8 cellular contexts compared by ENCODE assay signal in the genomic region with DNA sequence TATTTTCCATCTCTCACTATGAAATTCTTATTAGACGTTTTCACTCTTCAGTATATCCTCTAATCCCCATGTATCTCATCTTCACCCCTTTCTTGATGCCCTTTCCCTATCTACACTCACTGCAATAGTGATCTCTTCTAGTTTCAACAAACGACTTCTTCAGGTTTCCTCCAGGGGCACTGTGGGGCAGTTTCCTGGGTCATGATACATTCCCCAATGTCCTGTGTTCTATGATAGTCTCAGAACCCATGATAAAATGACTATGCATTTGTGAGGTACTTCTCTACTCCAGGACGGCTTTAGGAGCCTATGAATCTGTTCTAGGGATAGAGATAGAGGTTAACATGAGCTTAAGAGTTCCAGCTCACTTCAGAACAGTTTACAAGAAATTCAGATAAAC.
DNase-seq lines count a peak whose midpoint lies in the region; ATAC-seq and TF ChIP-seq lines count a peak whose summit lies in the region.

No MANE protein-coding gene starts in this region.

- POLR2A ChIA-PET in activated CD4-positive, alpha-beta T cell treated with anti-CD3 and anti-CD28 coated beads for 36 hours (lab: Charles Lee): no interaction called here

- H3F3A ChIP-seq in Loucy (ENCODE audit: low read depth): no peaks in the 10 kb centered on the region
- H3F3A ChIP-seq in neural progenitor cell (ENCODE audit: low read depth): no peaks in the 10 kb centered on the region

- no peaks in the 10 kb centered on the region for H4K20me1 ChIP-seq in Loucy (ENCODE audit: insufficient read depth, low read length, poor library complexity, severe bottlenecking)
- no peaks in the 10 kb centered on the region for H4K20me1 ChIP-seq in neural progenitor cell (ENCODE audit: low read depth)

- CTCF ChIA-PET in activated CD4-positive, alpha-beta T cell treated with anti-CD3 and anti-CD28 coated beads for 36 hours (lab: Charles Lee): interaction anchor here (0.8 to 1.1 kb wide), 2 partner anchors 69 to 842 kb away, joined by 3 read pairs; no protein-coding TSS in a partner anchor

- no peaks in the 10 kb centered on the region for H3K27me3 Mint-ChIP-seq in activated CD4-positive, alpha-beta T cell treated with anti-CD3 and anti-CD28 coated beads for 36 hours
- H3K27me3 Mint-ChIP-seq in neural progenitor cell (ENCODE audit: insufficient read depth, low read depth): no peaks in the 10 kb centered on the region

- intact Hi-C loops in activated CD4-positive, alpha-beta T cell treated with anti-CD3 and anti-CD28 coated beads for 36 hours (cut with DNase I, micrococcal nuclease): no loop called here
- intact Hi-C loops in adrenal gland (cut with DNase I): no loop called here

- H3K9me2 ChIP-seq in Loucy (replicated peaks; ENCODE audit: low read depth, low read length): no peaks in the 10 kb centered on the region

- H3K9ac ChIP-seq in Loucy (ENCODE audit: low read depth, low read length, poor library complexity, severe bottlenecking): no peak overlapping the region
- no peak overlapping the region for H3K9ac ChIP-seq in neural progenitor cell

- H3K4me3 ChIP-seq in Loucy (ENCODE audit: low read length, poor library complexity, severe bottlenecking) (no peak overlapping the region), adrenal gland (no peak overlapping the region), neural progenitor cell (no peak overlapping the region)

- no peaks in the 10 kb centered on the region for H3K36me3 Mint-ChIP-seq in activated CD4-positive, alpha-beta T cell treated with anti-CD3 and anti-CD28 coated beads for 36 hours (ENCODE audit: low read depth)
- no peaks in the 10 kb centered on the region for H3K36me3 Mint-ChIP-seq in neural progenitor cell

- in situ Hi-C loops in G401 (cut with HindIII; ENCODE audit: low sequenced_read_pairs): no loop called here

- no peak for TF ChIP-seq POLR2A in adrenal gland (IDR thresholded peaks at IDR 0.05)

- TF ChIP-seq CTCF in Loucy (conservative IDR thresholded peaks at IDR 0.05; ENCODE audit: low read length): peak; percentile 78
- peak in 4 of 6 experiments; percentile 3 to 22 (median 18) for TF ChIP-seq CTCF in adrenal gland (IDR thresholded peaks at IDR 0.05)
- peak; percentile 70 for TF ChIP-seq CTCF in neural progenitor cell (IDR thresholded peaks at IDR 0.05)

- peaks cover 14% of the 10 kb centered on the region for H3K4me1 ChIP-seq in Loucy (ENCODE audit: insufficient read depth, low read length, poor library complexity, severe bottlenecking)
- H3K4me1 ChIP-seq in adrenal gland (replicated peaks in 1 of 2): peaks cover 0 to 4% of the 10 kb centered on the region in 2 donors
- no peaks in the 10 kb centered on the region for H3K4me1 ChIP-seq in neural progenitor cell

- no peaks in the 10 kb centered on the region for H3K9me3 Mint-ChIP-seq in activated CD4-positive, alpha-beta T cell treated with anti-CD3 and anti-CD28 coated beads for 36 hours (ENCODE audit: low read depth)
- H3K9me3 Mint-ChIP-seq in neural progenitor cell: no peaks in the 10 kb centered on the region

- H3K36me3 ChIP-seq in Loucy (ENCODE audit: insufficient read depth, low read length) (no peaks in the 10 kb centered on the region), adrenal gland (replicated peaks in 1 of 2) (no peaks in the 10 kb centered on the region), neural progenitor cell (no peaks in the 10 kb centered on the region)

- 59 to 69% (median 62%) methylated on average over 3 of the region's 3 CpGs for WGBS in adrenal gland, 4 donors

- H3K4me2 ChIP-seq in Loucy (ENCODE audit: low read depth, low read length, poor library complexity, severe bottlenecking): no peak overlapping the region
- no peak overlapping the region for H3K4me2 ChIP-seq in neural progenitor cell

- DNase-seq in activated CD4-positive, alpha-beta T cell treated with anti-CD3 and anti-CD28 coated beads for 36 hours: peak; percentile 48
- DNase-seq in activated CD4-positive, alpha-beta T cell treated with anti-CD3 and anti-CD28 coated beads, Interleukin-2, amount 50 U/mL, for 4 hours: no peak
- DNase-seq in adrenal gland: no peak
- DNase-seq in neural progenitor cell (ENCODE audit: low spot score): peak; percentile 42
- no peak for DNase-seq in putamen (ENCODE audit: low spot score)
- DNase-seq in G401 (ENCODE audit: low spot score): no peak

- H2AFZ ChIP-seq in Loucy (ENCODE audit: low read length): 0 out of 2 replicates have a peak overlapping the region, but pooled peaks have one; percentile 5
- H2AFZ ChIP-seq in neural progenitor cell (replicated peaks): no peak overlapping the region

- peak; percentile 61 for ATAC-seq in activated CD4-positive, alpha-beta T cell treated with anti-CD3 and anti-CD28 coated beads for 36 hours
- ATAC-seq in HG03135 (IDR thresholded peaks at IDR 0.05; ENCODE audit: unreplicated experiment): no peak

- no peak overlapping the region for H3K27ac Mint-ChIP-seq in activated CD4-positive, alpha-beta T cell treated with anti-CD3 and anti-CD28 coated beads for 36 hours
- no peak overlapping the region for H3K27ac Mint-ChIP-seq in neural progenitor cell

- H3K27ac ChIP-seq in adrenal gland (no peak overlapping the region), neural progenitor cell (no peak overlapping the region)

- no peaks in the 10 kb centered on the region for H3K9me3 ChIP-seq in Loucy (ENCODE audit: insufficient read depth, low read depth, low read length)
- no peaks in the 10 kb centered on the region for H3K9me3 ChIP-seq in adrenal gland (replicated peaks in 1 of 3)
- no peaks in the 10 kb centered on the region for H3K9me3 ChIP-seq in neural progenitor cell (ENCODE audit: low read depth)

- H3K4me3 Mint-ChIP-seq in activated CD4-positive, alpha-beta T cell treated with anti-CD3 and anti-CD28 coated beads for 36 hours: no peak overlapping the region
- H3K4me3 Mint-ChIP-seq in neural progenitor cell: no peak overlapping the region

- H3K27me3 ChIP-seq in Loucy (ENCODE audit: insufficient read depth, low read length, poor library complexity, severe bottlenecking): no peaks in the 10 kb centered on the region
- no peaks in the 10 kb centered on the region for H3K27me3 ChIP-seq in adrenal gland
- no peaks in the 10 kb centered on the region for H3K27me3 ChIP-seq in neural progenitor cell

- H3K79me2 ChIP-seq in Loucy (ENCODE audit: insufficient read depth, low read length) (no peaks in the 10 kb centered on the region), neural progenitor cell (ENCODE audit: low read depth) (no peaks in the 10 kb centered on the region)

- H3K4me1 Mint-ChIP-seq in activated CD4-positive, alpha-beta T cell treated with anti-CD3 and anti-CD28 coated beads for 36 hours: peaks cover 9% of the 10 kb centered on the region
- peaks cover 5% of the 10 kb centered on the region for H3K4me1 Mint-ChIP-seq in neural progenitor cell

Comparison
In these comparisons a context has a peak if more than half of its experiments do, and no peak if none do; other contexts are left out.
1. DNase-seq: peak in activated CD4-positive, alpha-beta T cell treated with anti-CD3 and anti-CD28 coated beads for 36 hours (single experiment) and neural progenitor cell (single experiment); none in activated CD4-positive, alpha-beta T cell treated with anti-CD3 and anti-CD28 coated beads, Interleukin-2, amount 50 U/mL, for 4 hours (0 of 2), adrenal gland (0 of 7), putamen (single experiment) and G401 (single experiment).
2. CTCF ChIP-seq: peak in every context shown above with its lines; median percentile 78 in Loucy; 70 in neural progenitor cell; 18 in adrenal gland.